ENCODE assay signal across 25 cellular contexts in the genomic region with DNA sequence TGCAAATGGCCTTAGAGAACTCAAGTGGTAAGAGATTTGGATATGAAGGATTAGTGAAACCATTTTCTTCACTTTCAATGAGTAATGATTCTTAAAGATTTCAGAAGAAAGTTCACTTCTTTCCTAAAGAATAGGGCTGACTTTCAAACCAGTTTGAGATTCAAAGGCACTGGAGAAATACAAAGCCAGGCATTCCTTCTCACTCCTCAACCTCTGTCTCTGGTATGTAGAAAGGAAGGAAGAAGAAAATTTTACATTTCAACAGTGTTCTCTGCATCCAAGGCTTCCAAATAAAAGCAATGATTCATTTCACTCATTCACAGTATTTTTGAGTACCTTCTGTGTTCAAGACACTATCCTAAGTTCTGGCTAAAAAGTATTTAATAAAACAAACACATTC.
"Had no signal": no experiment of that assay in that cellular context is flagged by ENCODE, and none has a peak within 500 bp of the region (broad histone marks: within the 10 kb centered on the region; RNA-seq: fewer than 3 reads in every experiment).

No MANE protein-coding gene starts in this region.

- H3K4me3 ChIP-seq: colonic mucosa, esophagus squamous epithelium, gastrocnemius medialis, heart right ventricle, left ventricle myocardium inferior, lower lobe of right lung, mucosa of descending colon had no signal

- H3K36me3 ChIP-seq: colonic mucosa, esophagus squamous epithelium, gastrocnemius medialis, left ventricle myocardium inferior, lower lobe of right lung had no signal

- DNase-seq: colonic mucosa; cortex of kidney; effector CD8-positive, alpha-beta T cell; effector memory CD8-positive, alpha-beta T cell; endodermal cell; erythroblast; esophagus squamous epithelium; foreskin fibroblast; foreskin melanocyte; gastrocnemius medialis; glutamatergic neuron; head of caudate nucleus; heart right ventricle; hippocampal formation; left cardiac atrium; left ventricle myocardium inferior; lower lobe of right lung; mesenchymal stem cell; mucosa of descending colon; naive B cell had no signal

- FAIRE-seq: endometrium, islet of Langerhans, keratinocyte had no signal

- H3K27ac ChIP-seq: colonic mucosa, epithelial cell of prostate, esophagus squamous epithelium, gastrocnemius medialis, heart right ventricle, left ventricle myocardium inferior, lower lobe of right lung had no signal

- ATAC-seq: effector memory CD8-positive, alpha-beta T cell; esophagus mucosa; gastrocnemius medialis; heart right ventricle; left cardiac atrium; lower lobe of right lung; mucosa of descending colon had no signal

- H3K27me3 ChIP-seq: colonic mucosa, esophagus squamous epithelium, gastrocnemius medialis, heart right ventricle had no signal

- H3K4me1 ChIP-seq: colonic mucosa, esophagus squamous epithelium, gastrocnemius medialis, heart right ventricle, left ventricle myocardium inferior, lower lobe of right lung had no signal

- H3K9me3 ChIP-seq: colonic mucosa, esophagus squamous epithelium, gastrocnemius medialis, heart right ventricle, left ventricle myocardium inferior, lower lobe of right lung, mucosa of descending colon had no signal
